In genomic region chr12:124622764-124623163, GRCh38 we compare ENCODE assay signal across 2 cellular contexts.
A peak's percentile ranks its signal among the peaks of the same experiment; 100 is the strongest.
TF ChIP-seq lines count a peak whose summit lies in the region.

No MANE protein-coding gene starts in this region.

TF ChIP-seq in K562, 482 proteins besides CTCF, POLR2A, EP300 and RAD21:
- TF ChIP-seq ZNF24 (IDR thresholded peaks at IDR 0.05) (peak; percentile 78), DDX20 (tag; IDR thresholded peaks at IDR 0.05; ENCODE audit: low read depth) (no peak)

TF ChIP-seq in HepG2, 621 proteins besides CTCF, POLR2A, EP300 and RAD21:
- TF ChIP-seq ZNF746 (CRISPR knock-in tag; IDR thresholded peaks at IDR 0.05) (no peak), ELF3 (CRISPR knock-in tag; IDR thresholded peaks at IDR 0.05) (no peak)
